4 cellular contexts compared by ENCODE assay signal in the genomic region with DNA sequence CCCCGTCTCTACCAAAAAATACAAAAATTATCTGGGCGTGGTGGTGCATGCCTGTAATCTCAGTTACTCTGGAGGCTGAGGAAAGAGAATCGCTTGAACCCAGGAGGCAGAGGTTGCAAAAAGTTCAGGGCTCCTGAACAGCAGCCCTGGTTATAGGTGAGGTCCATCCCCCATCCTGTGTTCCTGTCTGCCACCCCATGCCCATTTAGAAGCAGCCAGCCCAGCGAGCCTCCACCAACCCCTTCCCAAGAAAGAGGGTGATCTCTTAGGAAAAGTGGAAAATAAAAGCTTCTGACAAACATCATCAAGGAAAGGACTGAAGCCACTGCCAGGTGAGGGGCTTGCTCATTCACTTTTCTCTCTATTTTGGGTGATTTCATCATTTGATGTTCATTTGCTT. TPM values are rescaled to one million over a fixed set of nuclear protein-coding genes. Genes with fewer than 3 reads are reported as not detected.
"Had no signal": no experiment of that assay in that cellular context is flagged by ENCODE, and none has a peak within 500 bp of the region (broad histone marks: within the 10 kb centered on the region; RNA-seq: fewer than 3 reads in every experiment).

No MANE protein-coding gene starts in this region.

- ATAC-seq: GM12878 had no signal

- DNase-seq: GDM1, GF-D8 had no signal

- H3K4me3 ChIP-seq: GM12878 had no signal

RNA-seq across cellular contexts. Expression of a gene that starts 55.8 kb away (rescaled TPM):
- total RNA-seq: G401 had no signal
